24 cellular contexts compared by ENCODE assay signal in genomic region chr3:115464036-115464435, GRCh38.
"Had no signal": no experiment of that assay in that cellular context is flagged by ENCODE, and none has a peak within 500 bp of the region (broad histone marks: within the 10 kb centered on the region; RNA-seq: fewer than 3 reads in every experiment).

No MANE protein-coding gene starts in this region.

- FAIRE-seq: colon, endothelial cell of umbilical vein, islet of Langerhans, keratinocyte had no signal

- H3K36me3 Mint-ChIP-seq: naive B cell had no signal

- H3K4me1 ChIP-seq: esophagus muscularis mucosa, foreskin keratinocyte, gastrocnemius medialis, heart right ventricle, left lung, lower lobe of right lung had no signal

- DNase-seq: dermis blood vessel endothelial cell; dorsolateral prefrontal cortex; effector CD4-positive, alpha-beta T cell; effector memory CD4-positive, alpha-beta T cell; foreskin keratinocyte; gastrocnemius medialis; glutamatergic neuron; head of caudate nucleus; heart right ventricle; hippocampal formation; left cardiac atrium; left lung; left ventricle myocardium superior; lower lobe of right lung; mesenchymal stem cell; mucosa of descending colon; naive B cell had no signal

- H3K36me3 ChIP-seq: esophagus muscularis mucosa, gastrocnemius medialis, heart right ventricle, left lung, lower lobe of right lung had no signal

- H3K27me3 ChIP-seq: dorsolateral prefrontal cortex, esophagus muscularis mucosa, gastrocnemius medialis, heart right ventricle, left lung had no signal

- H3K9me3 ChIP-seq: gastrocnemius medialis, lower lobe of right lung, mucosa of descending colon had no signal

- H3K4me1 Mint-ChIP-seq: naive B cell had no signal

- H3K27ac Mint-ChIP-seq: mesothelial cell of epicardium, naive B cell had no signal

- H3K4me3 Mint-ChIP-seq: mesothelial cell of epicardium, naive B cell had no signal

- H3K27ac ChIP-seq: coronary artery, dorsolateral prefrontal cortex, esophagus muscularis mucosa, foreskin keratinocyte, gastrocnemius medialis, heart right ventricle, left lung, lower lobe of right lung had no signal

- ATAC-seq: foreskin keratinocyte, gastrocnemius medialis, heart right ventricle, left cardiac atrium, left lung, left ventricle myocardium superior, lower lobe of right lung, mucosa of descending colon had no signal

- H3K4me3 ChIP-seq: coronary artery, dorsolateral prefrontal cortex, esophagus muscularis mucosa, gastrocnemius medialis, heart right ventricle, left lung, lower lobe of right lung, mucosa of descending colon had no signal
